7 cellular contexts compared by ENCODE assay signal in the genomic region with DNA sequence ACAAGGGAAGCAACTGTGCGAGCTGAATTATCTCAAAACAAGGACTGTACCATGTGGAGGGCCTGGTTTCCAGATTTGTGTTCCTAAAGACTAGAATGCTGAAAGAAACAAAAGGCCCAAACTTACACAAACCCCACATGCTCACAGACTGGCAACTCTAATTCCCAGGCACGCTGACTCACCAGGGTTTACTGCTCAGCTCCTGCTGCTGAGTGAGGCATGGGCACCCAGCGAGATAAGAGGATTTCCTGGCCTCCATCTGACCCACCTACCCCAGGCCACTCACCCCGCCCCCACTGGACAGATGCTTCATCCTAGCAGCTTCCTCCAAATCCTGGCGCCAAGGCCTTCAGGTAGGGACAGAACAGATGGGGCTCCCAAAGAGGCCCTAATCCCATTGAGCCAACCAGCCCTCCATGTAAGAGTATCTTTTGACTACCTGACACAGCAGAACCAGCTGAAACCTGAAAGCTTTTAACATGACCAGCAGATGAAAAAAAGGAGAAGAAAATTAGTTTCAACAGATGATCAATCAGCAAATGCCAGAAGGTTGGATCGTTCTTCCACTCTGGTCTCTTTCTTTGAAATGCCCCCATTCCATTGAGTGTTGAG. TPM values are rescaled to one million over a fixed set of nuclear protein-coding genes. Genes with fewer than 3 reads are reported as not detected.
DNase-seq lines count a peak whose midpoint lies in the region; ATAC-seq and TF ChIP-seq lines count a peak whose summit lies in the region.

No MANE protein-coding gene starts in this region.

- H3K9me3 ChIP-seq in MG63 = no peaks in the 10 kb centered on the region

- BruUV-seq in MCF 10A (replicated peaks; lab: Mats Ljungman, UMichigan) = TSS peak; percentile 67

- POLR2A ChIA-PET in MCF 10A (lab: Yijun Ruan, JAX) (interaction anchor here (0.6 to 13.3 kb wide), 15 partner anchors 9 to 437 kb away, joined by 3 to 343 read pairs (median 7); partner anchors contain the start of genes DCUN1D3, LYRM1 and THUMPD1), T-cell (lab: Charles Lee) (no interaction called here)

- peaks cover 63% of the 10 kb centered on the region for H3K4me1 Mint-ChIP-seq in MCF 10A (ENCODE audit: insufficient read depth, unreplicated experiment)
- H3K4me1 Mint-ChIP-seq in T-cell = peaks cover 6 to 31% (median 12%) of the 10 kb centered on the region in 3 donors

- intact Hi-C loops in MCF 10A (cut with micrococcal nuclease) = no loop called here

- CTCF ChIA-PET in MCF 10A (lab: Yijun Ruan, JAX) (interaction anchor here (0.6 to 3.9 kb wide), 12 partner anchors 9 to 290 kb away, joined by 3 to 31 read pairs (median 4); partner anchors contain the start of genes DCUN1D3, ERI2, LYRM1 and REXO5), T-cell (lab: Charles Lee) (interaction anchor here in 1 of 2 donors (0.6 to 1.1 kb wide), 2 partner anchors 8 to 1282 kb away, joined by 3 to 4 read pairs; no protein-coding TSS in a partner anchor)

- H3K9me3 Mint-ChIP-seq in MCF 10A (ENCODE audit: unreplicated experiment) (no peaks in the 10 kb centered on the region), T-cell (no peaks in the 10 kb centered on the region)

- ATAC-seq in GM18907 (IDR thresholded peaks at IDR 0.05; ENCODE audit: unreplicated experiment) (peak; percentile 10), T-cell (replicated peaks in 1 of 4) (no peak)

- no peak for TF ChIP-seq CTCF in MCF 10A (IDR thresholded peaks at IDR 0.05; ENCODE audit: unreplicated experiment)
- no peak for TF ChIP-seq CTCF in kidney epithelial cell (IDR thresholded peaks at IDR 0.05; ENCODE audit: insufficient read depth, low read length, poor library complexity, severe bottlenecking)

- DNase-seq in MG63 (peak; percentile 92), MCF 10A (ENCODE audit: unreplicated experiment) (peak; percentile 91), kidney epithelial cell (ENCODE audit: low read depth) (peak; percentile 52), ureter (ENCODE audit: low spot score) (peak; percentile 60), T-cell (no peak), OCI-M2 (lab: John Stamatoyannopoulos, UW; ENCODE audit: unreplicated experiment) (no peak)

- H3K4me3 Mint-ChIP-seq in MCF 10A (ENCODE audit: unreplicated experiment) = peak overlapping the region; percentile 64
- no peak overlapping the region for H3K4me3 Mint-ChIP-seq in T-cell

- H3K36me3 Mint-ChIP-seq in MCF 10A (ENCODE audit: insufficient read depth, unreplicated experiment) = peaks cover 33% of the 10 kb centered on the region
- peaks cover 35% of the 10 kb centered on the region for H3K36me3 Mint-ChIP-seq in T-cell

- H3K4me3 ChIP-seq in MG63 (no peak overlapping the region), kidney epithelial cell (ENCODE audit: low read depth, low read length) (no peak overlapping the region)

- no peaks in the 10 kb centered on the region for H3K27me3 ChIP-seq in MG63
- no peaks in the 10 kb centered on the region for H3K27me3 ChIP-seq in kidney epithelial cell (ENCODE audit: control insufficient read depth, insufficient read depth, low read length)

- peak overlapping the region; percentile 99 for H3K27ac Mint-ChIP-seq in MCF 10A (ENCODE audit: low read depth, unreplicated experiment)
- H3K27ac Mint-ChIP-seq in T-cell = no peak overlapping the region

- H3K27me3 Mint-ChIP-seq in MCF 10A (ENCODE audit: insufficient read depth, unreplicated experiment) (no peaks in the 10 kb centered on the region), T-cell (no peaks in the 10 kb centered on the region)

- H3K36me3 ChIP-seq in MG63 (peaks cover 22% of the 10 kb centered on the region), kidney epithelial cell (ENCODE audit: control insufficient read depth, insufficient read depth, low read length) (peaks cover 1% of the 10 kb centered on the region)

RNA-seq across cellular contexts. Expression of gene DCUN1D3, which starts 33.9 kb away (rescaled TPM):
- total RNA-seq in MG63 (2014; rRNA removed; shearing (Covaris generic); ENCODE audit: low replicate concordance) = 15.6 and 16.8 TPM in 2 replicates
- total RNA-seq in MCF 10A (2022) = 31.0 and 31.7 TPM in 2 replicates
- 12.9 and 14.8 TPM in 2 replicates for total RNA-seq in kidney epithelial cell
- total RNA-seq in ureter = 17.4 TPM
- total RNA-seq in T-cell = 1 to 10 TPM; 3.3 to 7.5 (median 5.7) TPM

RNA-seq across cellular contexts. Expression of gene LYRM1, which starts 34.3 kb away (rescaled TPM):
- total RNA-seq in MG63 (2014; rRNA removed; shearing (Covaris generic); ENCODE audit: low replicate concordance) = 65.9 and 78.8 TPM in 2 replicates
- total RNA-seq in MCF 10A (2022) (67.3 and 92.8 TPM in 2 replicates), kidney epithelial cell (64.8 and 65.9 TPM in 2 replicates), ureter (40.3 TPM), T-cell (10 to 100 TPM; 16.2 to 23.6 (median 19.6) TPM)

RNA-seq across cellular contexts. Expression of gene REXO5, which starts 59.9 kb away (rescaled TPM):
- total RNA-seq in MG63 (2014; rRNA removed; shearing (Covaris generic); ENCODE audit: low replicate concordance) = 16.2 and 28.8 TPM in 2 replicates
- total RNA-seq in MCF 10A (2022) (3.8 and 6.1 TPM in 2 replicates), kidney epithelial cell (0.82 and 2.7 TPM in 2 replicates), ureter (2.4 TPM), T-cell (1 to 10 TPM in 1 of 5 donors, under 1 TPM in 4; 0.57 to 1.7 (median 0.89) TPM)

RNA-seq across cellular contexts. Expression of gene ERI2, which starts 60.0 kb away (rescaled TPM):
- 14.1 and 24.4 TPM in 2 replicates for total RNA-seq in MG63 (2014; rRNA removed; shearing (Covaris generic); ENCODE audit: low replicate concordance)
- total RNA-seq in MCF 10A (2022) (26.8 and 28.4 TPM in 2 replicates), kidney epithelial cell (15.3 and 20.5 TPM in 2 replicates), ureter (24.2 TPM), T-cell (1 to 10 TPM; 2.3 to 3.0 (median 2.4) TPM)

Comparison
In these comparisons a context has a peak if more than half of its experiments do, and no peak if none do; other contexts are left out.
1. DNase-seq: peak in MG63 (single experiment), MCF 10A (single experiment), kidney epithelial cell (single experiment) and ureter (single experiment); none in T-cell (0 of 34) and OCI-M2 (single experiment).